In the genomic region with DNA sequence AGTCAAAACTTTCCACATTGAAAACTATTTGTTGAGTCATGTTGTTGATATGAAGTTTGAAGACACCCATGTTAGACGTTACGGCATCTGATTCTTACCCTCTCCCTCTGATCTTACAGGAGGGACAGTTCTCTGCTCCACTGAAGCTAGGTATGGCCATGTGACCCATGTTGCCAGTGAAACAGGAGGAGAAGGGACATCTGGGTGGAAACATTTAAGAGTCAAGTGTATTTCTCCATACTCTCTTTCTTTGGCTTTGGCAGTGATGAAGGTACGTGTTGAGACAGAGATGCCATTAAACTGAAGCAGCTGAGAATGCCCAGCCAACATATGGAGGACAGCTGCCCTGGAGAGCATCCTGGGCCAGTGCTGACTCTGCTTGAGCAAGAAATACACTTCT, we compare ENCODE assay signal across 21 cellular contexts.
DNase-seq lines count a peak whose midpoint lies in the region; ATAC-seq and TF ChIP-seq lines count a peak whose summit lies in the region.
"Had no signal": no experiment of that assay in that cellular context is flagged by ENCODE, and none has a peak within 500 bp of the region (broad histone marks: within the 10 kb centered on the region; RNA-seq: fewer than 3 reads in every experiment).

No MANE protein-coding gene starts in this region.

- WGBS in IMR-90 (ENCODE audit: extremely low coverage in 2 of 2, insufficient read length in 1 of 2), 2 experiments: no CpG with 5 or more reads among the region's 3 CpGs

- TF ChIP-seq RAD21 in IMR-90 (IDR thresholded peaks at IDR 0.05; ENCODE audit: low read length): no peak

- in situ Hi-C loops in IMR-90 (cut with MboI; ENCODE audit: low sequenced_read_pairs): no loop called here

- intact Hi-C loops in IMR-90 (cut with micrococcal nuclease): no loop called here
- intact Hi-C loops in sciatic nerve (cut with DNase I): no loop called here
- intact Hi-C loops in colonic mucosa (cut with DNase I): no loop called here

- H3K4me2 ChIP-seq in IMR-90 (ENCODE audit: low read depth, low read length): no peak overlapping the region
- H3K4me2 ChIP-seq in fibroblast of lung (ENCODE audit: extremely low read depth, insufficient read depth, low read length): no peak overlapping the region

- H3K79me2 ChIP-seq in fibroblast of lung (ENCODE audit: control insufficient read depth, insufficient read depth, low read length): no peaks in the 10 kb centered on the region

- H3K4me1 ChIP-seq in IMR-90 (ENCODE audit: control insufficient read depth, insufficient read depth, low read length) (no peaks in the 10 kb centered on the region), fibroblast of lung (ENCODE audit: control insufficient read depth, extremely low read depth, insufficient read depth, low read length) (no peaks in the 10 kb centered on the region), colonic mucosa (no peaks in the 10 kb centered on the region)
- H3K4me1 ChIP-seq: Caco-2, foreskin keratinocyte, psoas muscle had no signal

- H3K9me3 ChIP-seq in IMR-90 (ENCODE audit: control insufficient read depth, insufficient read depth, low read length) (no peaks in the 10 kb centered on the region), fibroblast of lung (ENCODE audit: control insufficient read depth, insufficient read depth, low read depth, low read length) (no peaks in the 10 kb centered on the region), colonic mucosa (no peaks in the 10 kb centered on the region)
- H3K9me3 ChIP-seq: Caco-2, psoas muscle had no signal

- BruUV-seq in IMR-90 (replicated peaks; lab: Mats Ljungman, UMichigan): no TSS peak

- POLR2A ChIA-PET in IMR-90 (lab: Charles Lee; ENCODE audit: unreplicated experiment): no interaction called here

- H3K27me3 ChIP-seq in IMR-90 (ENCODE audit: control insufficient read depth, insufficient read depth, low read length) (no peaks in the 10 kb centered on the region), fibroblast of lung (ENCODE audit: control insufficient read depth, insufficient read depth, low read length) (no peaks in the 10 kb centered on the region), colonic mucosa (no peaks in the 10 kb centered on the region)

- peak overlapping the region; percentile 38; the same call in 1 of the 2 replicates for H2BK20ac ChIP-seq in IMR-90 (ENCODE audit: low read depth, low read length)

- H3K56ac ChIP-seq in IMR-90 (ENCODE audit: extremely low read depth, insufficient read depth, low read length): no peak overlapping the region

- no peak overlapping the region for H3K4me3 ChIP-seq in IMR-90 (ENCODE audit: insufficient read depth, low read depth, low read length)
- no peak overlapping the region for H3K4me3 ChIP-seq in fibroblast of lung (replicated peaks in 1 of 4; ENCODE audit: control extremely low read depth in 1 of 4, insufficient read depth in 1 of 4, low read depth in 3 of 4, low read length in 4 of 4)
- no peak overlapping the region for H3K4me3 ChIP-seq in colonic mucosa
- H3K4me3 ChIP-seq: psoas muscle had no signal

- H4K8ac ChIP-seq in IMR-90 (ENCODE audit: low read depth in 2 of 2, low read length in 2 of 2): no peak overlapping the region

- CTCF ChIA-PET in IMR-90 (lab: Yijun Ruan, JAX): no interaction called here

- H4K20me1 ChIP-seq in IMR-90 (ENCODE audit: insufficient read depth, low read length) (no peaks in the 10 kb centered on the region), fibroblast of lung (ENCODE audit: control insufficient read depth, extremely low read depth, insufficient read depth, low read length) (no peaks in the 10 kb centered on the region)

- H2BK5ac ChIP-seq in IMR-90 (ENCODE audit: low read depth, low read length, poor library complexity, severe bottlenecking): peak overlapping the region; percentile 51

- dilution Hi-C loops in IMR-90 (cut with HindIII; ENCODE audit: low sequenced_read_pairs, unreplicated experiment): no loop called here

- no peak for TF ChIP-seq POLR2A in IMR-90 (IDR thresholded peaks at IDR 0.05; ENCODE audit: low read depth, low read length)

- DNase-seq in DMS 273 (lab: John Stamatoyannopoulos, UW; ENCODE audit: unreplicated experiment) (peak; percentile 84), IMR-90 (peak; percentile 51), fibroblast of lung (ENCODE audit: low read depth in 2 of 2) (peak in 1 of 2 donors; percentile 61), sciatic nerve (ENCODE audit: low spot score) (no peak), colonic mucosa (no peak), C1 segment of cervical spinal cord (lab: John Stamatoyannopoulos, UW) (no peak), NCI-H2227 (lab: John Stamatoyannopoulos, UW; ENCODE audit: unreplicated experiment) (no peak)
- DNase-seq: activated CD4-positive, alpha-beta T cell treated with anti-CD3 and anti-CD28 coated beads, Interleukin-2, amount 50 U/mL, for 4 hours; activated naive CD4-positive, alpha-beta T cell treated with Interleukin-2 at 50 U/mL for 16 hours; Caco-2; central memory CD4-positive, alpha-beta T cell; effector CD4-positive, alpha-beta T cell; foreskin keratinocyte; H7; NCI-H1417 treated with DMSO at 0.1 percent for 48 hours; Right ventricle myocardium superior; stimulated activated CD8-positive, alpha-beta memory T cell treated with anti-CD3 and anti-CD28 coated beads, Interleukin-4, amount 100 ng/mL, for 48 hours; T-helper 17 cell; WERI-Rb-1 had no signal

- H3K23ac ChIP-seq in IMR-90 (ENCODE audit: low read depth, low read length): no peak overlapping the region

- H4K91ac ChIP-seq in IMR-90 (ENCODE audit: insufficient read depth, low read depth, low read length): no peak overlapping the region; the same call in 1 of the 2 replicates

- peaks cover 2% of the 10 kb centered on the region; the same call in 1 of the 2 replicates for H3K9me1 ChIP-seq in IMR-90 (ENCODE audit: insufficient read depth, low read length)

- H3K9ac ChIP-seq in IMR-90 (ENCODE audit: low read depth, low read length) (no peak overlapping the region), fibroblast of lung (ENCODE audit: insufficient read depth, low read length) (no peak overlapping the region), colonic mucosa (ENCODE audit: low read depth in 2 of 2, low read length in 2 of 2) (no peak overlapping the region)

- H4K5ac ChIP-seq in IMR-90 (ENCODE audit: low read depth, low read length): no peak overlapping the region

- H3K4ac ChIP-seq in IMR-90 (ENCODE audit: low read depth, low read length): peak overlapping the region; percentile 31; the same call in 1 of the 2 replicates

- peak overlapping the region; percentile 44 for H2BK120ac ChIP-seq in IMR-90 (ENCODE audit: low read depth, low read length)

- ATAC-seq in IMR-90 (ENCODE audit: low read depth): peak; percentile 40
- ATAC-seq in sciatic nerve: peak; percentile 55
- ATAC-seq: foreskin keratinocyte, HepG2, psoas muscle, T-helper 17 cell had no signal

- peak overlapping the region; percentile 53 for H2AK9ac ChIP-seq in IMR-90 (replicated peaks; ENCODE audit: low read depth, low read length, poor library complexity)

- peak overlapping the region; percentile 51; the same call in 1 of the 2 replicates for H3K18ac ChIP-seq in IMR-90 (ENCODE audit: low read depth, low read length)

- no peak overlapping the region for H3K27ac ChIP-seq in IMR-90 (ENCODE audit: insufficient read depth, low read length)
- peak overlapping the region; percentile 59 for H3K27ac ChIP-seq in fibroblast of lung (ENCODE audit: insufficient read depth, low read length)
- H3K27ac ChIP-seq in colonic mucosa: no peak overlapping the region
- H3K27ac ChIP-seq: foreskin keratinocyte, psoas muscle, WERI-Rb-1 had no signal

- H3K14ac ChIP-seq in IMR-90 (replicated peaks; ENCODE audit: low read depth, low read length): peak overlapping the region; percentile 55; the same call in 1 of the 2 replicates

- TF ChIP-seq CTCF in IMR-90 (conservative IDR thresholded peaks at IDR 0.05; ENCODE audit: low read depth, low read length): no peak
- TF ChIP-seq CTCF in fibroblast of lung (conservative IDR thresholded peaks at IDR 0.05 in 1 of 2, IDR thresholded peaks at IDR 0.05 in 1 of 2; ENCODE audit: low read depth in 1 of 2, low read length in 2 of 2): no peak
- TF ChIP-seq CTCF in colonic mucosa (IDR thresholded peaks at IDR 0.05): no peak

- peak overlapping the region; percentile 57 for H2AFZ ChIP-seq in IMR-90 (replicated peaks; ENCODE audit: low read length, poor library complexity)
- peak overlapping the region; percentile 34 for H2AFZ ChIP-seq in fibroblast of lung (ENCODE audit: low read length)

- peak overlapping the region; percentile 36; the same call in 1 of the 2 replicates for H2AK5ac ChIP-seq in IMR-90 (ENCODE audit: low read depth, low read length)

- no peaks in the 10 kb centered on the region for H3K79me1 ChIP-seq in IMR-90 (ENCODE audit: low read depth in 1 of 2, low read length in 2 of 2)

- 0 out of 3 replicates have a peak overlapping the region, but pooled peaks have one; percentile 8 for H2BK15ac ChIP-seq in IMR-90 (ENCODE audit: low read depth, low read length)

- H3K36me3 ChIP-seq in IMR-90 (ENCODE audit: control insufficient read depth, insufficient read depth, low read length) (no peaks in the 10 kb centered on the region), fibroblast of lung (ENCODE audit: control insufficient read depth, insufficient read depth, low read length) (no peaks in the 10 kb centered on the region), colonic mucosa (no peaks in the 10 kb centered on the region)
- H3K36me3 ChIP-seq: WERI-Rb-1 had no signal

TF ChIP-seq in IMR-90, 13 proteins besides CTCF, POLR2A, EP300 and RAD21 (continues in another document):
- TF ChIP-seq, protein P1, sequence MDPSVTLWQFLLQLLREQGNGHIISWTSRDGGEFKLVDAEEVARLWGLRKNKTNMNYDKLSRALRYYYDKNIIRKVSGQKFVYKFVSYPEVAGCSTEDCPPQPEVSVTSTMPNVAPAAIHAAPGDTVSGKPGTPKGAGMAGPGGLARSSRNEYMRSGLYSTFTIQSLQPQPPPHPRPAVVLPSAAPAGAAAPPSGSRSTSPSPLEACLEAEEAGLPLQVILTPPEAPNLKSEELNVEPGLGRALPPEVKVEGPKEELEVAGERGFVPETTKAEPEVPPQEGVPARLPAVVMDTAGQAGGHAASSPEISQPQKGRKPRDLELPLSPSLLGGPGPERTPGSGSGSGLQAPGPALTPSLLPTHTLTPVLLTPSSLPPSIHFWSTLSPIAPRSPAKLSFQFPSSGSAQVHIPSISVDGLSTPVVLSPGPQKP (IDR thresholded peaks at IDR 0.05; ENCODE audit: borderline replicate concordance, low read depth, low read length): no peak
- TF ChIP-seq, protein P2, sequence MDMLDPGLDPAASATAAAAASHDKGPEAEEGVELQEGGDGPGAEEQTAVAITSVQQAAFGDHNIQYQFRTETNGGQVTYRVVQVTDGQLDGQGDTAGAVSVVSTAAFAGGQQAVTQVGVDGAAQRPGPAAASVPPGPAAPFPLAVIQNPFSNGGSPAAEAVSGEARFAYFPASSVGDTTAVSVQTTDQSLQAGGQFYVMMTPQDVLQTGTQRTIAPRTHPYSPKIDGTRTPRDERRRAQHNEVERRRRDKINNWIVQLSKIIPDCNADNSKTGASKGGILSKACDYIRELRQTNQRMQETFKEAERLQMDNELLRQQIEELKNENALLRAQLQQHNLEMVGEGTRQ (IDR thresholded peaks at IDR 0.05; ENCODE audit: low read depth, low read length): no peak
- TF ChIP-seq CHD1 (IDR thresholded peaks at IDR 0.05; ENCODE audit: low read depth, low read length): no peak
- TF ChIP-seq CEBPB (IDR thresholded peaks at IDR 0.05; ENCODE audit: low read depth, low read length): no peak
- no peak for TF ChIP-seq BHLHE40 (IDR thresholded peaks at IDR 0.05; ENCODE audit: low read depth, low read length)

Comparison
In these comparisons a context has a peak if more than half of its experiments do, and no peak if none do; other contexts are left out.
1. DNase-seq: peak in DMS 273 (single experiment) and IMR-90 (single experiment); none in sciatic nerve (single experiment), colonic mucosa (single experiment), C1 segment of cervical spinal cord (0 of 14) and NCI-H2227 (single experiment).